Comparison of ENCODE assay signal across 20 cellular contexts in genomic region chr13:26480246-26480855, GRCh38.
A peak's percentile ranks its signal among the peaks of the same experiment; 100 is the strongest.
DNase-seq lines count a peak whose midpoint lies in the region; ATAC-seq, FAIRE-seq and TF ChIP-seq lines count a peak whose summit lies in the region.
"Had no signal": no experiment of that assay in that cellular context is flagged by ENCODE, and none has a peak within 500 bp of the region (broad histone marks: within the 10 kb centered on the region; RNA-seq: fewer than 3 reads in every experiment).

No MANE protein-coding gene starts in this region.

- H3K9me3 ChIP-seq in SK-N-SH = no peaks in the 10 kb centered on the region

- intact Hi-C loops in left colon (cut with DNase I, micrococcal nuclease) = no loop called here

- 74% methylated on average over 10 of the region's 10 CpGs for WGBS in SK-N-SH (ENCODE audit: low lambda C conversion rate)

- H3K9ac ChIP-seq in SK-N-SH = no peak overlapping the region

- no peak overlapping the region for H3K4me2 ChIP-seq in SK-N-SH

- TF ChIP-seq CTCF in SK-N-SH (IDR thresholded peaks at IDR 0.05) = no peak
- no peak for TF ChIP-seq CTCF in bronchial epithelial cell (IDR thresholded peaks at IDR 0.05; ENCODE audit: insufficient read depth, low read length, severe bottlenecking)

- H3K27ac ChIP-seq in SK-N-SH (ENCODE audit: low read depth in 2 of 2, low read length in 1 of 2) = no peak overlapping the region
- H3K27ac ChIP-seq: 22Rv1, C4-2B had no signal

- no peaks in the 10 kb centered on the region for H3K9me2 ChIP-seq in SK-N-SH

- peak; percentile 58 for FAIRE-seq in bronchial epithelial cell (lab: Jason Lieb, UNC)
- FAIRE-seq: colon had no signal

- no peaks in the 10 kb centered on the region for H3K4me1 ChIP-seq in SK-N-SH (ENCODE audit: control insufficient read depth in 1 of 2, insufficient read depth in 2 of 2, low read depth in 1 of 2, low read length in 1 of 2)

- H3K79me2 ChIP-seq in SK-N-SH (ENCODE audit: insufficient read depth) = no peaks in the 10 kb centered on the region

- TF ChIP-seq EP300 in SK-N-SH (IDR thresholded peaks at IDR 0.05; ENCODE audit: borderline replicate concordance in 1 of 2, low read depth in 1 of 2, low read length in 1 of 2) = no peak

- no peak for DNase-seq in SK-N-SH
- peak; percentile 57 for DNase-seq in bronchial epithelial cell (ENCODE audit: low read depth)
- no peak for DNase-seq in left colon
- no peak for DNase-seq in effector CD8-positive, alpha-beta T cell (lab: John Stamatoyannopoulos, UW)
- no peak for DNase-seq in amygdala (lab: John Stamatoyannopoulos, UW)
- DNase-seq in stimulated activated CD4-positive, alpha-beta T cell treated with anti-CD3 and anti-CD28 coated beads, Interleukin-4, amount 100 ng/mL, for 1 hour = no peak
- DNase-seq: activated CD4-positive, alpha-beta T cell treated with anti-CD3 and anti-CD28 coated beads, Interleukin-2, amount 10 ng/mL, durations not matched to agents 7 days and 5 days; activated CD8-positive, alpha-beta memory T cell treated with anti-CD3 and anti-CD28 coated beads, Interleukin-2, amount 50 U/mL, for 48 hours; activated gamma-delta T cell; anterior cingulate cortex; MV-4-11; NCI-H2081; NCI-H446 treated with DMSO at 0.1 percent for 48 hours; NK-92 treated with Interleukin-12 subunit alpha and Interleukin-12 subunit beta, amount 100 ng/mL, for 24 hours; stimulated activated CD4-positive, alpha-beta T cell treated with anti-CD3 and anti-CD28 coated beads, Interleukin-4, amount 100 ng/mL, for 24 hours had no signal

- H3K36me3 ChIP-seq in SK-N-SH (replicated peaks in 1 of 2; ENCODE audit: control insufficient read depth in 1 of 2, insufficient read depth in 2 of 2, low read length in 1 of 2) = no peaks in the 10 kb centered on the region
- no peaks in the 10 kb centered on the region for H3K36me3 ChIP-seq in bronchial epithelial cell (ENCODE audit: control insufficient read depth, insufficient read depth, low read length)

- TF ChIP-seq RAD21 in SK-N-SH (IDR thresholded peaks at IDR 0.05; ENCODE audit: low read length) = no peak

- no peaks in the 10 kb centered on the region for H4K20me1 ChIP-seq in SK-N-SH (ENCODE audit: insufficient read depth)

- H3K4me3 ChIP-seq in SK-N-SH (ENCODE audit: low read depth in 2 of 2, low read length in 1 of 2) (no peak overlapping the region), bronchial epithelial cell (ENCODE audit: low read depth, low read length) (no peak overlapping the region)

- CTCF ChIA-PET in SK-N-SH (lab: Yijun Ruan, JAX) = interaction anchor here (0.9 to 4.0 kb wide), 5 partner anchors 17 to 294 kb away, joined by 3 to 36 read pairs (median 5); no protein-coding TSS in a partner anchor

- no peak for ATAC-seq in SK-N-SH treated with all-trans-retinoic acid at 6 μM for 48 hours
- peak; percentile 92 for ATAC-seq in left colon
- ATAC-seq in GM19324 (IDR thresholded peaks at IDR 0.05; ENCODE audit: low FRiP score, unreplicated experiment) = no peak

- POLR2A ChIA-PET in SK-N-SH (lab: Yijun Ruan, JAX) = no interaction called here

- H3F3A ChIP-seq in SK-N-SH (replicated peaks; ENCODE audit: insufficient read depth) = no peaks in the 10 kb centered on the region

- H3K27me3 ChIP-seq in SK-N-SH (ENCODE audit: insufficient read depth) = no peaks in the 10 kb centered on the region
- no peaks in the 10 kb centered on the region for H3K27me3 ChIP-seq in bronchial epithelial cell (ENCODE audit: control insufficient read depth, insufficient read depth, low read length)

- peak overlapping the region; percentile 43; the same call in 1 of the 2 replicates for H2AFZ ChIP-seq in SK-N-SH (ENCODE audit: low read depth)

TF ChIP-seq in SK-N-SH, 30 proteins besides CTCF, POLR2A, EP300 and RAD21 (continues in another document):
- TF ChIP-seq GABPA (IDR thresholded peaks at IDR 0.05; ENCODE audit: low read depth) = no peak
- no peak for TF ChIP-seq PBX3 (IDR thresholded peaks at IDR 0.05)
- TF ChIP-seq SMC3 (IDR thresholded peaks at IDR 0.05; ENCODE audit: low read depth, low read length) = no peak
- no peak for TF ChIP-seq RFX5 (IDR thresholded peaks at IDR 0.05; ENCODE audit: low read length)
- no peak for TF ChIP-seq POLR2AphosphoS5 (IDR thresholded peaks at IDR 0.05; ENCODE audit: low read depth, low read length)
- TF ChIP-seq REST (IDR thresholded peaks at IDR 0.05; ENCODE audit: low read depth, low read length) = no peak

TF ChIP-seq in SK-N-SH treated with all-trans-retinoic acid at 6 μM for 48 hours, 23 proteins besides CTCF, POLR2A, EP300 and RAD21:
- TF ChIP-seq ZC3H10 (CRISPR knock-in tag; IDR thresholded peaks at IDR 0.05) = no peak
- TF ChIP-seq CSDC2 (CRISPR knock-in tag; IDR thresholded peaks at IDR 0.05) = no peak
- no peak for TF ChIP-seq GLIS3 (CRISPR knock-in tag; IDR thresholded peaks at IDR 0.05)
- TF ChIP-seq PATZ1 (CRISPR knock-in tag; IDR thresholded peaks at IDR 0.05; ENCODE audit: borderline replicate concordance) = no peak
